Comparison of ENCODE assay signal across 22 cellular contexts in the genomic region with DNA sequence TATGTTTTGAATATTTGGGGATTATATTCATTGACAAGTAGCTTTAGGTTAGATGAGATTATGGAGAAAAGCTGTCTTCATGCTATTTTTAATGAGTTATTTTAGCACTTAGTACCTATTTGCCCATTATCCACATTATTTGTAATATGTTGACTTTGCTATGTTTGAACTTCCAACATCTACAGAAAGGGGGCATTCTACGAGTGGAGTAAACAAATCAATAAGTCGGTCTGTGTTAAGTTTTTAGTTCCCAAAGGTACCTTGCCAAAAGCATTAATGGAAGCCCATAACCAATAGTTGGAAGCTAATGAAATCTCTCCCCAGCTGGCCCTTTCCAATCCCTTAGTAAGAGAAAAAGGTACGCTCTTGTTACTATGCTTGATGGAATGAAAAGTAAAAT.
"Had no signal": no experiment of that assay in that cellular context is flagged by ENCODE, and none has a peak within 500 bp of the region (broad histone marks: within the 10 kb centered on the region; RNA-seq: fewer than 3 reads in every experiment).

No MANE protein-coding gene starts in this region.

- H3K36me3 ChIP-seq: ascending aorta, cardiac muscle cell had no signal

- H3K9me3 ChIP-seq: ascending aorta had no signal

- H3K27me3 ChIP-seq: ascending aorta, cardiac muscle cell had no signal

- H3K4me2 ChIP-seq: PC-9 had no signal

- DNase-seq: activated CD4-positive, alpha-beta T cell treated with anti-CD3 and anti-CD28 coated beads, Interleukin-2, amount 10 ng/mL, durations not matched to agents 7 days and 5 days; activated CD4-positive, alpha-beta T cell treated with anti-CD3 and anti-CD28 coated beads, Interleukin-2, amount 50 U/mL, for 48 hours; activated CD8-positive, alpha-beta T cell treated with anti-CD3 and anti-CD28 coated beads, Interleukin-2, amount 10 ng/mL, durations not matched to agents 7 days and 5 days; activated gamma-delta T cell; activated naive CD4-positive, alpha-beta T cell treated with Interleukin-2 at 50 U/mL for 16 hours; activated naive CD8-positive, alpha-beta T cell treated with anti-CD3 and anti-CD28 coated beads, Interleukin-2, amount 10 ng/mL, durations not matched to agents 7 days and 5 days; activated T-cell treated with anti-CD3 and anti-CD28 coated beads, Interleukin-2, amount 50 U/mL, for 24 hours; amygdala; NCI-H1105; NCI-H1417 treated with DMSO at 0.1 percent for 48 hours; NCI-H1694; NCI-H2029; NCI-H2171 treated with DMSO at 0.1 percent for 48 hours; NCI-H2227 treated with DMSO at 0.1 percent for 48 hours; NCI-H446; NCI-H510A treated with DMSO at 0.1 percent for 48 hours; NCI-H526 treated with DMSO at 0.1 percent for 48 hours; PC-9; Right ventricle myocardium superior; T1000 had no signal

- H3K4me3 ChIP-seq: ascending aorta, cardiac muscle cell, PC-9 had no signal

- H3K27ac ChIP-seq: ascending aorta, cardiac muscle cell, PC-9 had no signal

- H2AFZ ChIP-seq: PC-9 had no signal

- ATAC-seq: activated CD8-positive, alpha-beta T cell treated with anti-CD3 and anti-CD28 coated beads, Interleukin-2, amount 10 ng/mL, durations not matched to agents 7 days and 5 days had no signal

- H3K4me1 ChIP-seq: ascending aorta had no signal
